Comparison of ENCODE assay signal across 14 cellular contexts in the genomic region with DNA sequence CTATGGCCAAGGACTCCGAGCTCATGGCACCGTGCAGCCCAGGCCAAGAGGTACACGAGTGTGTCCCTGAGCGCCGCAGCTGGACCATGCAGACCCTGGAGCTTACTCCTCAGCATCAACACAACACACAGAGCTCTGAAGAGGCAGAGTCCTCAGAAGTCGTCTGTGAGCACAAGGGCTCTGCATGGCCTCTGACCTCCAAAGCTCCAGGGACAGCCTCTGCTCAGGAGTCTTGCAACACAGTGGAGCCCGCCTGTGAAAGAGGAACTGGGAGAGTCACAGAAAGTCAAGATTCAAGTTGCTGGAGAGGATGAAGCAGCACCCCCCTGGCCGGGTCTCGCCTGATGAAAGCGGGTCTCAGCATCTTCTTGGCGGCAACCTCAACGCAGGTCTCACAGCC. TPM values are rescaled to one million over a fixed set of nuclear protein-coding genes. Genes with fewer than 3 reads are reported as not detected.
DNase-seq lines count a peak whose midpoint lies in the region; ATAC-seq, FAIRE-seq and TF ChIP-seq lines count a peak whose summit lies in the region.
"Had no signal": no experiment of that assay in that cellular context is flagged by ENCODE, and none has a peak within 500 bp of the region (broad histone marks: within the 10 kb centered on the region; RNA-seq: fewer than 3 reads in every experiment).

No MANE protein-coding gene starts in this region.

- no peak overlapping the region for H3K4me3 ChIP-seq in OCI-LY7 (ENCODE audit: low read depth, low read length, poor library complexity, severe bottlenecking)
- H3K4me3 ChIP-seq: heart right ventricle had no signal

- no peak for TF ChIP-seq CTCF in OCI-LY7 (conservative IDR thresholded peaks at IDR 0.05; ENCODE audit: low read length)

- no peaks in the 10 kb centered on the region for H3K9me3 Mint-ChIP-seq in activated CD4-positive, alpha-beta T cell treated with anti-CD3 and anti-CD28 coated beads for 36 hours (ENCODE audit: low read depth)
- no peaks in the 10 kb centered on the region for H3K9me3 Mint-ChIP-seq in activated T-cell treated with anti-CD3 and anti-CD28 coated beads, Interleukin-2, amount 50 U/mL, for 24 hours
- H3K9me3 Mint-ChIP-seq: activated CD4-positive, alpha-beta memory T cell treated with anti-CD3 and anti-CD28 coated beads, Interleukin-2, amount 10 ng/mL, durations not matched to agents 7 days and 5 days; HFFc6 had no signal

- H3K27ac ChIP-seq in OCI-LY7 (ENCODE audit: low read depth, low read length, poor library complexity, severe bottlenecking) = no peak overlapping the region
- H3K27ac ChIP-seq: heart right ventricle had no signal

- peaks cover 20% of the 10 kb centered on the region for H3K4me1 Mint-ChIP-seq in activated CD4-positive, alpha-beta T cell treated with anti-CD3 and anti-CD28 coated beads for 36 hours
- peaks cover 44% of the 10 kb centered on the region for H3K4me1 Mint-ChIP-seq in activated T-cell treated with anti-CD3 and anti-CD28 coated beads, Interleukin-2, amount 50 U/mL, for 24 hours (ENCODE audit: low read depth)

- H3K36me3 Mint-ChIP-seq in activated CD4-positive, alpha-beta T cell treated with anti-CD3 and anti-CD28 coated beads for 36 hours (ENCODE audit: low read depth) = peaks cover 8% of the 10 kb centered on the region
- H3K36me3 Mint-ChIP-seq in activated T-cell treated with anti-CD3 and anti-CD28 coated beads, Interleukin-2, amount 50 U/mL, for 24 hours (ENCODE audit: low read depth) = peaks cover 60% of the 10 kb centered on the region

- H3K4me1 ChIP-seq in OCI-LY7 (ENCODE audit: insufficient read depth, low read length, poor library complexity, severe bottlenecking) = peaks cover 25% of the 10 kb centered on the region

- BruUV-seq in OCI-LY7 (replicated peaks; lab: Mats Ljungman, UMichigan) = no TSS peak

- intact Hi-C loops in OCI-LY7 (cut with micrococcal nuclease; ENCODE audit: unreplicated experiment) (no loop called here), posterior vena cava (cut with DNase I) (no loop called here)
- intact Hi-C loops in activated CD4-positive, alpha-beta T cell treated with anti-CD3 and anti-CD28 coated beads for 36 hours (cut with DNase I, micrococcal nuclease) = no loop called here

- H3K27me3 Mint-ChIP-seq in activated CD4-positive, alpha-beta T cell treated with anti-CD3 and anti-CD28 coated beads for 36 hours = no peaks in the 10 kb centered on the region
- H3K27me3 Mint-ChIP-seq in activated T-cell treated with anti-CD3 and anti-CD28 coated beads, Interleukin-2, amount 50 U/mL, for 24 hours = no peaks in the 10 kb centered on the region

- H3K27ac Mint-ChIP-seq in activated CD4-positive, alpha-beta T cell treated with anti-CD3 and anti-CD28 coated beads for 36 hours = no peak overlapping the region
- H3K27ac Mint-ChIP-seq in activated T-cell treated with anti-CD3 and anti-CD28 coated beads, Interleukin-2, amount 50 U/mL, for 24 hours = no peak overlapping the region
- H3K27ac Mint-ChIP-seq: activated CD4-positive, alpha-beta memory T cell treated with anti-CD3 and anti-CD28 coated beads, Interleukin-2, amount 10 ng/mL, durations not matched to agents 7 days and 5 days; HFFc6 had no signal

- ATAC-seq in activated CD4-positive, alpha-beta T cell treated with anti-CD3 and anti-CD28 coated beads for 36 hours = no peak
- ATAC-seq: heart right ventricle had no signal

- DNase-seq in GM12891 (ENCODE audit: insufficient read length, low spot score) (no peak), OCI-LY7 (ENCODE audit: low spot score) (peak; percentile 59), globus pallidus (ENCODE audit: low spot score) (peak; percentile 47), posterior vena cava (ENCODE audit: low spot score) (peak; percentile 87), KG1 (lab: John Stamatoyannopoulos, UW) (no peak), NCI-H2081 (lab: John Stamatoyannopoulos, UW) (no peak)
- DNase-seq in activated CD4-positive, alpha-beta T cell treated with anti-CD3 and anti-CD28 coated beads for 36 hours = no peak
- no peak for DNase-seq in activated T-cell treated with anti-CD3 and anti-CD28 coated beads, Interleukin-2, amount 50 U/mL, for 24 hours
- DNase-seq: activated CD4-positive, alpha-beta memory T cell treated with anti-CD3 and anti-CD28 coated beads, Interleukin-2, amount 10 ng/mL, durations not matched to agents 7 days and 5 days; activated naive CD4-positive, alpha-beta T cell treated with anti-CD3 and anti-CD28 coated beads, Interleukin-2, amount 50 U/mL, for 16 hours; HFFc6; mesendoderm; NCI-H446 treated with DMSO at 0.1 percent for 48 hours had no signal

- H3K79me2 ChIP-seq in OCI-LY7 (ENCODE audit: insufficient read depth, low read depth, low read length) = peaks cover 9% of the 10 kb centered on the region; the same call in 1 of the 2 replicates

- H3K9me3 ChIP-seq in OCI-LY7 (ENCODE audit: low read length) = no peaks in the 10 kb centered on the region
- H3K9me3 ChIP-seq: heart right ventricle had no signal

- peaks cover 14% of the 10 kb centered on the region; the same call in 1 of the 2 replicates for H4K20me1 ChIP-seq in OCI-LY7 (ENCODE audit: insufficient read depth, low read length)

- TF ChIP-seq POLR2A in GM12891 (IDR thresholded peaks at IDR 0.05; ENCODE audit: low read depth, low read length) = no peak

- POLR2A ChIA-PET in OCI-LY7 (lab: Charles Lee) = no interaction called here
- POLR2A ChIA-PET in activated CD4-positive, alpha-beta T cell treated with anti-CD3 and anti-CD28 coated beads for 36 hours (lab: Charles Lee) = interaction anchor here (0.6 to 1.0 kb wide), 2 partner anchors 10 to 309 kb away, joined by 3 to 4 read pairs; no protein-coding TSS in a partner anchor

- H3K9me2 ChIP-seq in OCI-LY7 (ENCODE audit: insufficient read depth, low read length) = no peaks in the 10 kb centered on the region

- H3K4me3 Mint-ChIP-seq in activated CD4-positive, alpha-beta T cell treated with anti-CD3 and anti-CD28 coated beads for 36 hours = no peak overlapping the region
- H3K4me3 Mint-ChIP-seq in activated T-cell treated with anti-CD3 and anti-CD28 coated beads, Interleukin-2, amount 50 U/mL, for 24 hours = no peak overlapping the region
- H3K4me3 Mint-ChIP-seq: activated CD4-positive, alpha-beta memory T cell treated with anti-CD3 and anti-CD28 coated beads, Interleukin-2, amount 10 ng/mL, durations not matched to agents 7 days and 5 days; HFFc6 had no signal

- no peak for FAIRE-seq in GM12891 (lab: Jason Lieb, UNC)

- H3K4me2 ChIP-seq in OCI-LY7 (ENCODE audit: low read length) = peak overlapping the region; percentile 10; the same call in 1 of the 2 replicates

- H2AFZ ChIP-seq in OCI-LY7 (ENCODE audit: low read length) = no peak overlapping the region

- CTCF ChIA-PET in OCI-LY7 (lab: Charles Lee; ENCODE audit: unreplicated experiment) = no interaction called here
- CTCF ChIA-PET in activated CD4-positive, alpha-beta T cell treated with anti-CD3 and anti-CD28 coated beads for 36 hours (lab: Charles Lee) = interaction anchor here (1.3 kb wide), 1 partner anchor 49 kb away, joined by 4 read pairs; no protein-coding TSS in a partner anchor

- H3K36me3 ChIP-seq in OCI-LY7 (ENCODE audit: insufficient read depth, low read length) = peaks cover 23% of the 10 kb centered on the region; the same call in 1 of the 2 replicates

TF ChIP-seq in GM12891, 5 proteins besides CTCF, POLR2A, EP300 and RAD21:
- TF ChIP-seq POU2F2 (IDR thresholded peaks at IDR 0.05; ENCODE audit: low read depth, low read length) (no peak), TAF1 (IDR thresholded peaks at IDR 0.05; ENCODE audit: low read depth, low read length) (no peak), SPI1 (IDR thresholded peaks at IDR 0.05; ENCODE audit: low read depth, low read length) (peak; percentile 94), PAX5 (IDR thresholded peaks at IDR 0.05; ENCODE audit: insufficient read depth, low read length, severe bottlenecking) (no peak), POLR2AphosphoS5 (IDR thresholded peaks at IDR 0.05; ENCODE audit: low read depth, low read length) (no peak)
TF ChIP-seq in GM12891: peak in this region for 1.

RNA-seq across cellular contexts. Expression of gene LRPAP1, which starts 2.9 kb away (rescaled TPM):
- 46.7 TPM for polyA plus RNA-seq in GM12891 (2012; ENCODE audit: low read depth, missing spikeins)
- 51.5 and 54.7 TPM in 2 replicates for total RNA-seq in OCI-LY7 (2014; rRNA removed; shearing (Covaris generic))
- total RNA-seq in OCI-LY7 (2022) (45.7 and 46.2 TPM in 2 replicates), posterior vena cava (100 to 1,000 TPM in 1 of 2 donors, 10 to 100 TPM in 1; 97.9 to 147 TPM)
- 10 to 100 TPM; 50.8 to 53.4 TPM for total RNA-seq in activated CD4-positive, alpha-beta T cell treated with anti-CD3 and anti-CD28 coated beads for 36 hours

Comparison
In these comparisons a context has a peak if more than half of its experiments do, and no peak if none do; other contexts are left out.
1. DNase-seq: peak in OCI-LY7 (single experiment), globus pallidus (single experiment) and posterior vena cava (single experiment); none in GM12891 (single experiment), KG1 (single experiment), NCI-H2081 (0 of 2), activated CD4-positive, alpha-beta T cell treated with anti-CD3 and anti-CD28 coated beads for 36 hours (single experiment) and activated T-cell treated with anti-CD3 and anti-CD28 coated beads, Interleukin-2, amount 50 U/mL, for 24 hours (single experiment).